Comparison of ENCODE assay signal across 9 cellular contexts in the genomic region with DNA sequence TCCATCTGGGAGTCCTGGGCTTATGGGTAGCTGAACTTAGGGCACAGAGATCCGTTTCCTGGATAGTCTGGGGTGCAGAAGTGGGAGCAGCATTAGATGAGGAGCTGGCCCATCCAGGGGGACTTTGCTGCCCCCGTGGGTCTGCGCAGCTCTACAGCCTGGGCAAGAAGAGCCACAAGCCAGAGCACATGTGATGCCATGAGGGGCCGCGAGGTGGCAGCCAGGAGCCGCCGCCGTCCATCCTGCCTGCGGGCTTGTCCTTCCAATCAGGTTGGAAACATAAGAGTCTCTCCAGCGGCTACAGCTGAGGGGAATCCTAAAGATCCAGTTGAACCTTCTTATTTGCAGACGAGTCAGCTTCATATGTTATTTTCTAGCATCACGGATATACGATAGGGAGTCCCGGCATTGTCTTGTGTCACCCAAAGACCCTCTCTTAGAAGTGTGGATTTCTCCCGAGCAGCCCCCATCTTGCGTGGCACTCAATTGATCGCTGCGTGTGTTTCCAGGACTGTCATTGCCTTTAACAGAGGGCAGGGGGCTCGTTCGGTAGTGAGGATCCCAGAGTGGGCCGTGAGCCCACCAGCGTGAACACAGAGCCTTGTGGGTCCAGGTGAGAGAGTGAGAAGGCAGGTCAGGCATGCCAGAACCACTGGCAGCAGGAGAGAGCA. TPM values are rescaled to one million over a fixed set of nuclear protein-coding genes. Genes with fewer than 3 reads are reported as not detected.
DNase-seq lines count a peak whose midpoint lies in the region; ATAC-seq, FAIRE-seq and TF ChIP-seq lines count a peak whose summit lies in the region.
"Had no signal": no experiment of that assay in that cellular context is flagged by ENCODE, and none has a peak within 500 bp of the region (broad histone marks: within the 10 kb centered on the region; RNA-seq: fewer than 3 reads in every experiment).

No MANE protein-coding gene starts in this region.

- no peak overlapping the region for H3K4me3 ChIP-seq in pancreas

- no peak for FAIRE-seq in pancreas (lab: Jason Lieb, UNC)

- no peaks in the 10 kb centered on the region for H3K36me3 ChIP-seq in pancreas

- ATAC-seq in pancreas (peak; percentile 70 to 91 (median 88)), HG03342 (IDR thresholded peaks at IDR 0.05; ENCODE audit: unreplicated experiment) (no peak)

- DNase-seq in DMS 273 treated with DMSO at 0.1 percent for 48 hours (lab: John Stamatoyannopoulos, UW) (peak; percentile 46), LHCN-M2 (ENCODE audit: low read depth) (peak; percentile 61), SHP77 (lab: John Stamatoyannopoulos, UW) (peak; percentile 55 to 70), germinal center (ENCODE audit: low spot score) (peak; percentile 76), pancreas (peak in 5 of 6 donors; percentile 49 to 91 (median 79)), ureter (ENCODE audit: low spot score) (peak; percentile 81)
- peak; percentile 6 to 60 (median 38) for DNase-seq in activated naive CD4-positive, alpha-beta T cell (lab: John Stamatoyannopoulos, UW)

- intact Hi-C loops in pancreas (cut with DNase I) = no loop called here

- H3K9me3 ChIP-seq in pancreas = no peaks in the 10 kb centered on the region

- H3K27ac ChIP-seq in pancreas = no peak overlapping the region

- H3K27me3 ChIP-seq in pancreas = no peaks in the 10 kb centered on the region

- TF ChIP-seq CTCF in pancreas (IDR thresholded peaks at IDR 0.05) = peak; percentile 86 to 95 (median 90)

- WGBS in pancreas, 2 donors = 19 to 26% methylated on average over 22 of the region's 22 CpGs

- no peaks in the 10 kb centered on the region for H3K4me1 ChIP-seq in pancreas

RNA-seq across cellular contexts. Expression of a gene that starts 22.0 kb away (rescaled TPM):
- total RNA-seq in LHCN-M2 (2014; rRNA removed) (5.7 and 6.7 TPM in 2 replicates), pancreas (10 to 100 TPM in 2 of 6 donors, 1 to 10 TPM in 4; 5.3 to 17.9 (median 6.7) TPM), ureter (108 TPM)
- 3.9 TPM for polyA plus RNA-seq in LHCN-M2 (2012)
- 10 to 100 TPM in 1 of 2 donors, 1 to 10 TPM in 1; 9.4 to 31.2 TPM for polyA plus RNA-seq in pancreas
- total RNA-seq: T-helper 2 cell treated with Interferon-gamma antibody and Interleukin-4, amounts not matched to agents 100 ng/mL and 5 ng/mL, for 36 hours had no signal

RNA-seq across cellular contexts. Expression of a gene that starts 28.7 kb away (rescaled TPM):
- total RNA-seq in LHCN-M2 (2014; rRNA removed) = 7.6 and 11.7 TPM in 2 replicates
- polyA plus RNA-seq in LHCN-M2 (2012) = 4.6 TPM
- total RNA-seq in pancreas = 10 to 100 TPM; 13.9 to 42.1 (median 20.2) TPM
- 10 to 100 TPM; 34.3 to 86.5 TPM for polyA plus RNA-seq in pancreas
- total RNA-seq in ureter = 119 TPM

RNA-seq across cellular contexts. Expression of a gene that starts 36.4 kb away (rescaled TPM):
- total RNA-seq in LHCN-M2 (2014; rRNA removed) (75.5 and 77.2 TPM in 2 replicates), pancreas (10 to 100 TPM; 20.7 to 45.0 (median 29.3) TPM), ureter (53.7 TPM)
- 44.8 TPM for polyA plus RNA-seq in LHCN-M2 (2012)
- 10 to 100 TPM in 1 of 2 donors, 1 to 10 TPM in 1; 7.4 to 10.7 TPM for polyA plus RNA-seq in pancreas
